Comparison of ENCODE assay signal across 18 cellular contexts in the genomic region with DNA sequence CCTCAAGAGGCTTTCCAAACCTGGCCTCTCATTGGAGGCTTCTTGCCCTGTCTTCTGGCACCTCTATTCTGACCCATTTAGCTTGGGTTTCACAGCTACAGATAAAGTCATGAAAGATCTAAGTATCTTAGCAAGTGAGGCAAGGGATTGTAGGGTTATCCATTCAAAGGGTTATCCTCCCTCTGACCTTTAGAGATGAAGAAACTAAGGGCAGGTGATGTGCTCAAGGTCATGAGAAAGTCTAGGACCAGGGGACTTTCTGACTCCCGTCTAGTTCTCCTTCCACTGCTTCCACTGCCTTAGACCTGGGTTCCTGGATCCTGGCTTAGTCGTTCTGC. TPM values are rescaled to one million over a fixed set of nuclear protein-coding genes. Genes with fewer than 3 reads are reported as not detected.
A peak's percentile ranks its signal among the peaks of the same experiment; 100 is the strongest.
DNase-seq lines count a peak whose midpoint lies in the region; ATAC-seq and TF ChIP-seq lines count a peak whose summit lies in the region.
"Had no signal": no experiment of that assay in that cellular context is flagged by ENCODE, and none has a peak within 500 bp of the region (broad histone marks: within the 10 kb centered on the region; RNA-seq: fewer than 3 reads in every experiment).

No MANE protein-coding gene starts in this region.

- peaks cover 73% of the 10 kb centered on the region for H3K36me3 ChIP-seq in WERI-Rb-1
- peaks cover 59% of the 10 kb centered on the region for H3K36me3 ChIP-seq in muscle layer of colon (ENCODE audit: insufficient read depth, low read length)
- peaks cover 2 to 63% (median 62%) of the 10 kb centered on the region in 5 donors for H3K36me3 ChIP-seq in subcutaneous abdominal adipose tissue (ENCODE audit: control insufficient read depth in 5 of 5, insufficient read depth in 5 of 5, low read length in 5 of 5)

- no peak for ATAC-seq in activated T-cell treated with anti-CD3 and anti-CD28 coated beads, Interleukin-2, amount 50 U/mL, for 4 hours

- peak overlapping the region; percentile 24 for H3K27ac Mint-ChIP-seq in activated T-cell treated with anti-CD3 and anti-CD28 coated beads, Interleukin-2, amount 50 U/mL, for 24 hours

- no peaks in the 10 kb centered on the region for H3K9me3 Mint-ChIP-seq in activated T-cell treated with anti-CD3 and anti-CD28 coated beads, Interleukin-2, amount 50 U/mL, for 24 hours
- no peaks in the 10 kb centered on the region for H3K9me3 Mint-ChIP-seq in activated T-cell treated with anti-CD3 and anti-CD28 coated beads, Interleukin-2, amount 50 U/mL, for 4 hours

- H3K4me3 ChIP-seq in WERI-Rb-1 (ENCODE audit: low read depth, low read length) (no peak overlapping the region), muscle layer of colon (ENCODE audit: low read depth in 1 of 2, low read length in 2 of 2) (no peak overlapping the region), subcutaneous abdominal adipose tissue (ENCODE audit: low read depth in 1 of 5, low read length in 5 of 5) (no peak overlapping the region)
- H3K4me3 ChIP-seq: A549 had no signal

- no peak for DNase-seq in activated T-cell treated with anti-CD3 and anti-CD28 coated beads, Interleukin-2, amount 50 U/mL, for 24 hours
- no peak for DNase-seq in activated T-cell treated with anti-CD3 and anti-CD28 coated beads, Interleukin-2, amount 50 U/mL, for 4 hours
- no peak for DNase-seq in WERI-Rb-1
- no peak for DNase-seq in D341Med (ENCODE audit: low spot score)
- DNase-seq in posterior cingulate gyrus = no peak
- DNase-seq in anterior cingulate cortex (lab: John Stamatoyannopoulos, UW) = no peak
- DNase-seq: DMS79 treated with DMSO at 0.1 percent for 48 hours, HCEC 1CT, MV-4-11, NCI-H1436, NCI-H226, NCI-H748 treated with DMSO at 0.1 percent for 48 hours, Right ventricle myocardium superior had no signal

- H3K27me3 ChIP-seq in WERI-Rb-1 (ENCODE audit: insufficient read depth, low read depth, severe bottlenecking) (no peaks in the 10 kb centered on the region), muscle layer of colon (ENCODE audit: control insufficient read depth in 1 of 2, insufficient read depth in 2 of 2, low read length in 2 of 2) (peaks cover 2 to 10% of the 10 kb centered on the region in 2 donors), subcutaneous abdominal adipose tissue (ENCODE audit: control insufficient read depth in 5 of 5, insufficient read depth in 4 of 5, low read length in 5 of 5) (peaks cover 0 to 11% (median 4%) of the 10 kb centered on the region in 5 donors)

- H3K4me1 Mint-ChIP-seq in activated T-cell treated with anti-CD3 and anti-CD28 coated beads, Interleukin-2, amount 50 U/mL, for 24 hours (ENCODE audit: low read depth) = peaks cover 13% of the 10 kb centered on the region
- H3K4me1 Mint-ChIP-seq in activated T-cell treated with anti-CD3 and anti-CD28 coated beads, Interleukin-2, amount 50 U/mL, for 4 hours (ENCODE audit: low read depth) = peaks cover 18% of the 10 kb centered on the region

- TF ChIP-seq CTCF in WERI-Rb-1 (IDR thresholded peaks at IDR 0.05; ENCODE audit: low read depth, low read length) = no peak

- no peaks in the 10 kb centered on the region for H3K9me3 ChIP-seq in WERI-Rb-1 (ENCODE audit: severe bottlenecking)
- H3K9me3 ChIP-seq in muscle layer of colon (ENCODE audit: low read length) = no peaks in the 10 kb centered on the region
- no peaks in the 10 kb centered on the region for H3K9me3 ChIP-seq in subcutaneous abdominal adipose tissue (ENCODE audit: control insufficient read depth in 5 of 5, low read length in 5 of 5)
- H3K9me3 ChIP-seq: A549 had no signal

- H3K27ac ChIP-seq in WERI-Rb-1 = peak overlapping the region; percentile 22; the same call in 1 of the 2 replicates
- H3K27ac ChIP-seq in muscle layer of colon (ENCODE audit: low read depth, low read length) = peak overlapping the region; percentile 61
- peak overlapping the region; percentile 39 for H3K27ac ChIP-seq in subcutaneous abdominal adipose tissue (ENCODE audit: low read depth, low read length)
- H3K27ac ChIP-seq: A549 had no signal

- H3K4me1 ChIP-seq in muscle layer of colon (ENCODE audit: insufficient read depth, low read length) (peaks cover 50% of the 10 kb centered on the region), subcutaneous abdominal adipose tissue (ENCODE audit: control insufficient read depth in 5 of 5, insufficient read depth in 5 of 5, low read length in 5 of 5) (peaks cover 5 to 83% (median 74%) of the 10 kb centered on the region in 5 donors)

- H3K27me3 Mint-ChIP-seq in activated T-cell treated with anti-CD3 and anti-CD28 coated beads, Interleukin-2, amount 50 U/mL, for 24 hours = peaks cover 26% of the 10 kb centered on the region
- peaks cover 23% of the 10 kb centered on the region for H3K27me3 Mint-ChIP-seq in activated T-cell treated with anti-CD3 and anti-CD28 coated beads, Interleukin-2, amount 50 U/mL, for 4 hours (ENCODE audit: low read depth)

- intact Hi-C loops in posterior cingulate gyrus (cut with DNase I) = no loop called here

- H3K9ac ChIP-seq in muscle layer of colon (ENCODE audit: low read length) = peak overlapping the region; percentile 19
- peak overlapping the region in 1 of 5 donors; percentile 37 for H3K9ac ChIP-seq in subcutaneous abdominal adipose tissue (ENCODE audit: low read length in 5 of 5)

- peaks cover 67% of the 10 kb centered on the region for H3K36me3 Mint-ChIP-seq in activated T-cell treated with anti-CD3 and anti-CD28 coated beads, Interleukin-2, amount 50 U/mL, for 24 hours (ENCODE audit: low read depth)
- H3K36me3 Mint-ChIP-seq in activated T-cell treated with anti-CD3 and anti-CD28 coated beads, Interleukin-2, amount 50 U/mL, for 4 hours (ENCODE audit: insufficient read depth) = peaks cover 15% of the 10 kb centered on the region

- H3K4me3 Mint-ChIP-seq in activated T-cell treated with anti-CD3 and anti-CD28 coated beads, Interleukin-2, amount 50 U/mL, for 24 hours = no peak overlapping the region
- no peak overlapping the region for H3K4me3 Mint-ChIP-seq in activated T-cell treated with anti-CD3 and anti-CD28 coated beads, Interleukin-2, amount 50 U/mL, for 4 hours
- H3K4me3 Mint-ChIP-seq: CD14-positive monocyte had no signal

RNA-seq across cellular contexts. Expression of a gene that starts 7.2 kb away (rescaled TPM):
- total RNA-seq in activated T-cell treated with anti-CD3 and anti-CD28 coated beads, Interleukin-2, amount 50 U/mL, for 4 hours = not detected
- total RNA-seq: IMR-90, Right ventricle myocardium superior had no signal

RNA-seq across cellular contexts. Expression of a gene that starts 12.2 kb away (rescaled TPM):
- total RNA-seq in activated T-cell treated with anti-CD3 and anti-CD28 coated beads, Interleukin-2, amount 50 U/mL, for 4 hours = 10 to 100 TPM; 69.5 to 90.2 (median 79.5) TPM

RNA-seq across cellular contexts. Expression of a gene that starts 20.1 kb away (rescaled TPM):
- total RNA-seq in activated T-cell treated with anti-CD3 and anti-CD28 coated beads, Interleukin-2, amount 50 U/mL, for 4 hours = not detected
- total RNA-seq: IMR-90 had no signal

RNA-seq across cellular contexts. Expression of a gene that starts 44.8 kb away (rescaled TPM):
- total RNA-seq in activated T-cell treated with anti-CD3 and anti-CD28 coated beads, Interleukin-2, amount 50 U/mL, for 4 hours = under 1 TPM in 2 of 3 donors, not detected in 1; 0.20 to 0.24 TPM
- total RNA-seq: IMR-90 had no signal
